In the genomic region with DNA sequence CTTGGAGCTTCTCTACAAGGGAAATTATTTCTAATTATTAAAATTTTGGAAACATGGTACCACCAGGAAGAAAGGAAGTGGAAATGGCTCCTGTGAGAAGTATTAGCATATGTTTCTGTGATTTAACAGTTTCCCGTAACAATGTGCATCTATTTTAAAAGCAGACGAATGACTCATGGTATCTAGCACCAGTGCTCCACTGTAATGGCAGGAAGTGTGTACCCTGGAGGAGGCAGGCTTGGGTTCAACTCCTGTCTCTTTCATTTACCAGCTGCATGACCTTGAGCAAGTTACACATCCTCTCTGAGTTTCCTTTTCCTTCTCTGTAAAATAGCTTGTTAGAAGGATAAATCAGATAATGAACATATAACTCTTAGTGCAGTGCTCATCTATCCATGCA, we compare ENCODE assay signal across 8 cellular contexts. TPM values are rescaled to one million over a fixed set of nuclear protein-coding genes. Genes with fewer than 3 reads are reported as not detected.
DNase-seq lines count a peak whose midpoint lies in the region; ATAC-seq, FAIRE-seq and TF ChIP-seq lines count a peak whose summit lies in the region.

No MANE protein-coding gene starts in this region.

- dilution Hi-C loops in keratinocyte (cut with MboI; ENCODE audit: extremely low pct_ligation_motif_present, low sequenced_read_pairs): no loop called here

- no peak overlapping the region for H3K4me3 ChIP-seq in keratinocyte (ENCODE audit: control insufficient read depth in 2 of 3, extremely low read depth in 1 of 3, insufficient read depth in 2 of 3, low read depth in 1 of 3, low read length in 3 of 3)

- DNase-seq in Daoy (ENCODE audit: low read depth) (peak; percentile 86), keratinocyte (ENCODE audit: low read depth, low spot score) (no peak), mesothelial cell of epicardium (ENCODE audit: low spot score in 2 of 2, unreplicated experiment in 2 of 2) (no peak)
- peak; percentile 42 for DNase-seq in activated CD8-positive, alpha-beta T cell treated with anti-CD3 and anti-CD28 coated beads, Interleukin-2, amount 10 ng/mL, durations not matched to agents 7 days and 5 days
- no peak for DNase-seq in effector CD4-positive, alpha-beta T cell

- H3K9ac ChIP-seq in keratinocyte (ENCODE audit: control insufficient read depth, extremely low read depth, insufficient read depth, low read length): no peak overlapping the region

- H2AFZ ChIP-seq in keratinocyte (ENCODE audit: control insufficient read depth, low read length): no peak overlapping the region

- no peaks in the 10 kb centered on the region for H3K9me1 ChIP-seq in keratinocyte (ENCODE audit: control insufficient read depth, extremely low read depth, insufficient read depth, low read length)

- no peaks in the 10 kb centered on the region for H3K27me3 ChIP-seq in keratinocyte (ENCODE audit: control insufficient read depth, extremely low read depth, insufficient read depth, low read length)

- H3K9me3 ChIP-seq in KOPT-K1 (ENCODE audit: insufficient read depth, low read length, poor library complexity, severe bottlenecking): no peaks in the 10 kb centered on the region
- H3K9me3 ChIP-seq in keratinocyte (ENCODE audit: control insufficient read depth, low read depth, low read length): no peaks in the 10 kb centered on the region

- TF ChIP-seq CTCF in keratinocyte (optimal IDR thresholded peaks at IDR 0.05 in 1 of 3, IDR thresholded peaks at IDR 0.05 in 1 of 3, conservative IDR thresholded peaks at IDR 0.05 in 1 of 3; ENCODE audit: extremely low read depth in 1 of 3, insufficient read depth in 2 of 3, low read length in 3 of 3) (no peak), mesothelial cell of epicardium (IDR thresholded peaks at IDR 0.05; ENCODE audit: unreplicated experiment) (no peak)

- no peaks in the 10 kb centered on the region for H3K9me3 Mint-ChIP-seq in activated CD8-positive, alpha-beta T cell treated with anti-CD3 and anti-CD28 coated beads, Interleukin-2, amount 10 ng/mL, durations not matched to agents 7 days and 5 days (ENCODE audit: insufficient read depth)
- H3K9me3 Mint-ChIP-seq in mesothelial cell of epicardium: no peaks in the 10 kb centered on the region
- H3K9me3 Mint-ChIP-seq in stimulated activated memory B cell treated with anti-CD40 and anti-IgM and Interleukin-4, amounts not matched to agents 10 μg/mL and 1 μg/mL and 100 μg/mL, for 72 hours: no peaks in the 10 kb centered on the region

- POLR2A ChIA-PET in activated CD8-positive, alpha-beta T cell treated with anti-CD3 and anti-CD28 coated beads, Interleukin-2, amount 10 ng/mL, durations not matched to agents 7 days and 5 days (lab: Charles Lee): no interaction called here

- no peaks in the 10 kb centered on the region for H3K79me2 ChIP-seq in keratinocyte (ENCODE audit: control insufficient read depth, insufficient read depth, low read length)

- no peaks in the 10 kb centered on the region for H4K20me1 ChIP-seq in keratinocyte (ENCODE audit: control insufficient read depth, extremely low read depth, insufficient read depth, low read length)

- no peak for ATAC-seq in activated CD8-positive, alpha-beta T cell treated with anti-CD3 and anti-CD28 coated beads, Interleukin-2, amount 10 ng/mL, durations not matched to agents 7 days and 5 days
- no peak for ATAC-seq in HG03565 (IDR thresholded peaks at IDR 0.05; ENCODE audit: unreplicated experiment)
- ATAC-seq in stimulated activated memory B cell treated with anti-CD40 and anti-IgM and Interleukin-4, amounts not matched to agents 10 μg/mL and 1 μg/mL and 100 μg/mL, for 72 hours: no peak

- H3K27me3 Mint-ChIP-seq in activated CD8-positive, alpha-beta T cell treated with anti-CD3 and anti-CD28 coated beads, Interleukin-2, amount 10 ng/mL, durations not matched to agents 7 days and 5 days (ENCODE audit: low read depth): no peaks in the 10 kb centered on the region
- no peaks in the 10 kb centered on the region for H3K27me3 Mint-ChIP-seq in mesothelial cell of epicardium (ENCODE audit: low read depth)
- H3K27me3 Mint-ChIP-seq in stimulated activated memory B cell treated with anti-CD40 and anti-IgM and Interleukin-4, amounts not matched to agents 10 μg/mL and 1 μg/mL and 100 μg/mL, for 72 hours: no peaks in the 10 kb centered on the region

- H3K4me1 ChIP-seq in keratinocyte (ENCODE audit: control insufficient read depth, extremely low read depth, insufficient read depth, low read length): peaks cover 37% of the 10 kb centered on the region

- H3K27ac ChIP-seq in KOPT-K1 (ENCODE audit: low read depth, low read length, poor library complexity, severe bottlenecking) (peak overlapping the region; percentile 97), keratinocyte (ENCODE audit: control insufficient read depth, insufficient read depth, low read length) (no peak overlapping the region)

- H3K4me2 ChIP-seq in keratinocyte (ENCODE audit: control insufficient read depth, extremely low read depth, insufficient read depth, low read depth, low read length): peak overlapping the region; percentile 18

- H3K36me3 ChIP-seq in KOPT-K1 (ENCODE audit: insufficient read depth, low read length) (peaks cover 3% of the 10 kb centered on the region; the same call in 1 of the 2 replicates), keratinocyte (ENCODE audit: control insufficient read depth in 2 of 2, extremely low read depth in 1 of 2, insufficient read depth in 2 of 2, low read length in 2 of 2) (no peaks in the 10 kb centered on the region)

- FAIRE-seq in keratinocyte (lab: Jason Lieb, UNC): no peak

- peaks cover 20% of the 10 kb centered on the region for H3K4me1 Mint-ChIP-seq in activated CD8-positive, alpha-beta T cell treated with anti-CD3 and anti-CD28 coated beads, Interleukin-2, amount 10 ng/mL, durations not matched to agents 7 days and 5 days (ENCODE audit: low read depth)
- peaks cover 2% of the 10 kb centered on the region for H3K4me1 Mint-ChIP-seq in mesothelial cell of epicardium
- H3K4me1 Mint-ChIP-seq in stimulated activated memory B cell treated with anti-CD40 and anti-IgM and Interleukin-4, amounts not matched to agents 10 μg/mL and 1 μg/mL and 100 μg/mL, for 72 hours: peaks cover 50% of the 10 kb centered on the region

- no peak overlapping the region for H3K4me3 Mint-ChIP-seq in activated CD8-positive, alpha-beta T cell treated with anti-CD3 and anti-CD28 coated beads, Interleukin-2, amount 10 ng/mL, durations not matched to agents 7 days and 5 days
- no peak overlapping the region for H3K4me3 Mint-ChIP-seq in mesothelial cell of epicardium
- H3K4me3 Mint-ChIP-seq in stimulated activated memory B cell treated with anti-CD40 and anti-IgM and Interleukin-4, amounts not matched to agents 10 μg/mL and 1 μg/mL and 100 μg/mL, for 72 hours: no peak overlapping the region

- H3K27ac Mint-ChIP-seq in activated CD8-positive, alpha-beta T cell treated with anti-CD3 and anti-CD28 coated beads, Interleukin-2, amount 10 ng/mL, durations not matched to agents 7 days and 5 days: no peak overlapping the region
- no peak overlapping the region for H3K27ac Mint-ChIP-seq in mesothelial cell of epicardium
- no peak overlapping the region for H3K27ac Mint-ChIP-seq in stimulated activated memory B cell treated with anti-CD40 and anti-IgM and Interleukin-4, amounts not matched to agents 10 μg/mL and 1 μg/mL and 100 μg/mL, for 72 hours

- CTCF ChIA-PET in activated CD8-positive, alpha-beta T cell treated with anti-CD3 and anti-CD28 coated beads, Interleukin-2, amount 10 ng/mL, durations not matched to agents 7 days and 5 days (lab: Charles Lee): interaction anchor here (0.6 to 1.6 kb wide), 4 partner anchors 16 to 380 kb away, joined by 3 to 4 read pairs (median 4); no protein-coding TSS in a partner anchor

- no peaks in the 10 kb centered on the region for H3K36me3 Mint-ChIP-seq in activated CD8-positive, alpha-beta T cell treated with anti-CD3 and anti-CD28 coated beads, Interleukin-2, amount 10 ng/mL, durations not matched to agents 7 days and 5 days (ENCODE audit: low read depth)
- H3K36me3 Mint-ChIP-seq in mesothelial cell of epicardium: no peaks in the 10 kb centered on the region
- H3K36me3 Mint-ChIP-seq in stimulated activated memory B cell treated with anti-CD40 and anti-IgM and Interleukin-4, amounts not matched to agents 10 μg/mL and 1 μg/mL and 100 μg/mL, for 72 hours: no peaks in the 10 kb centered on the region

RNA-seq across cellular contexts. Expression of a gene that starts 41.0 kb away (rescaled TPM):
- total RNA-seq in Daoy (2014; rRNA removed; shearing (Covaris generic)): 12.4 and 18.6 TPM in 2 replicates
- total RNA-seq in activated CD8-positive, alpha-beta T cell treated with anti-CD3 and anti-CD28 coated beads, Interleukin-2, amount 10 ng/mL, durations not matched to agents 7 days and 5 days: not detected
- polyA plus RNA-seq in keratinocyte: 0.10 to 0.19 TPM (median 0.18 TPM) in 3 replicates
- polyA plus RNA-seq in keratinocyte (2011; ENCODE audit: low read depth): not detected
- 0.09 and 0.12 TPM in 2 replicates for polyA plus RNA-seq in keratinocyte (2011; cell fraction: cytosol; rRNA removed)
- polyA plus RNA-seq in keratinocyte (2011; cell fraction: nucleus; rRNA removed): 0.31 and 0.40 TPM in 2 replicates
- polyA plus RNA-seq in keratinocyte (2012; ENCODE audit: low replicate concordance): 0.29 and 0.30 TPM in 2 replicates
- 0.06 to 0.23 TPM (median 0.20 TPM) in 3 replicates for polyA minus RNA-seq in keratinocyte
- polyA minus RNA-seq in keratinocyte (2011; cell fraction: cytosol; rRNA and poly(A)+ RNA removed): not detected
- polyA minus RNA-seq in keratinocyte (2011; cell fraction: nucleus; rRNA and poly(A)+ RNA removed): 0.23 and 0.32 TPM in 2 replicates
- 15.5 to 16.6 TPM (median 16.6 TPM) in 3 replicates for total RNA-seq in mesothelial cell of epicardium

Comparison
In these comparisons a context has a peak if more than half of its experiments do, and no peak if none do; other contexts are left out.
1. DNase-seq: peak in Daoy (single experiment) and activated CD8-positive, alpha-beta T cell treated with anti-CD3 and anti-CD28 coated beads, Interleukin-2, amount 10 ng/mL, durations not matched to agents 7 days and 5 days (single experiment); none in keratinocyte (single experiment), mesothelial cell of epicardium (0 of 2) and effector CD4-positive, alpha-beta T cell (single experiment).
2. RNA of a gene that starts 41.0 kb away (total RNA-seq): 12.4 to 18.6 TPM in Daoy and 15.5 to 16.6 TPM in mesothelial cell of epicardium; not detected in activated CD8-positive, alpha-beta T cell treated with anti-CD3 and anti-CD28 coated beads, Interleukin-2, amount 10 ng/mL, durations not matched to agents 7 days and 5 days; every median in the first group is over 10 times any median in the second.